ENCODE assay signal across 8 cellular contexts in the genomic region with DNA sequence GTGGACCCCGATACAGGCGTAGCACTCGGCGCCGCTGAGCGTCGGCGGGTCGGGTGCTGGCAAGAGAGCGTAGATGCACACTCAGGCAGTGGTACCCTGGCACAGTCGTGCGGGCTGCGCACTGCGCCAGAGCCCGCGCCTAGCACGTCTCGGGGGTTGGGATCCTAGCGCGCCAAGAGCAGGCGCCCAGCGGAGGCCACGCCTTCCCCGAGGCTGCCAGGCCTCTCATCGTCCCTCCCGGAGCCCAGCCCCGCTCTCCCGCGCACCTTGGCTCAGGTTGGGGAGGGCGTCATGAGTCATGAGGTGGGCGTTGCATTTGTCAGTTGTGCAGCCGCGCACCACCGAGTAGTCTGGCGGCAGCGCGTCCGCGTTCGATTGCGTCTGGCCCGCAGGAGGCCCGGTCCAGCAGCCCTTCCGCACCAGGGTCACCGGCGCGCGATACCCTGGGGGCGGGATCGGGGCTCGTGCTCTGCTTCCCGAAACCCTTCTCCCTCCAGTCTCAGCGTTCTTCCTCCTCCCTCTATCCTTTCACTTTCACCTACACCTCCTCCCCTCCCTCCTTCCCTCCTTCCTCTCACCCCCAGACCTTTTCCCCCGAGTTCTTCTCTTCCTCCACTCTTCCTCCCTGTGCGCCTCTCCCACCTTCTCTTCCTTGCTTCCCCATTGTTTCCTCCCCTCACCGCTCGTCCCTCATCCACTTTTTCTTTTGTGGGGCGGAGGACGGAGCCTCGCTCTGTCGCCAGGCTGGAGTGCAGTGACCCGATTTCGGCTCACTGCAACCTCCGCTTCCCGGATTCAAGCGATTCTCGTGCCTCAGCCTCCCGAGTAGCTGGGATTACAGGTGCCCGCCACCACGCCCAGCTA. TPM values are rescaled to one million over a fixed set of nuclear protein-coding genes. Genes with fewer than 3 reads are reported as not detected.
DNase-seq lines count a peak whose midpoint lies in the region; ATAC-seq and TF ChIP-seq lines count a peak whose summit lies in the region.

No MANE protein-coding gene starts in this region.

- ATAC-seq in memory B cell (ENCODE audit: low read depth): peak; percentile 53
- ATAC-seq in HG03342 (IDR thresholded peaks at IDR 0.05; ENCODE audit: unreplicated experiment): no peak
- ATAC-seq in HG02852 (IDR thresholded peaks at IDR 0.05; ENCODE audit: unreplicated experiment): no peak

- H3K27me3 Mint-ChIP-seq in memory B cell: peaks cover 36% of the 10 kb centered on the region

- peaks cover 2% of the 10 kb centered on the region; the same call in 1 of the 2 replicates for H3K27me3 ChIP-seq in MG63

- H3K9me3 ChIP-seq in MG63: no peaks in the 10 kb centered on the region

- peaks cover 13% of the 10 kb centered on the region for H3K4me1 Mint-ChIP-seq in memory B cell

- TF ChIP-seq CTCF in AG10803 (conservative IDR thresholded peaks at IDR 0.05; ENCODE audit: low read length) (no peak), choroid plexus epithelial cell (conservative IDR thresholded peaks at IDR 0.05; ENCODE audit: low read depth, low read length) (no peak)

- H3K27ac Mint-ChIP-seq in memory B cell: no peak overlapping the region

- H3K36me3 ChIP-seq in MG63: no peaks in the 10 kb centered on the region

- peak overlapping the region; percentile 79 for H3K4me3 Mint-ChIP-seq in memory B cell

- peaks cover 3% of the 10 kb centered on the region for H3K9me3 Mint-ChIP-seq in memory B cell

- DNase-seq in AG10803 (ENCODE audit: low read depth) (no peak), MG63 (peak; percentile 50), choroid plexus epithelial cell (ENCODE audit: low read depth) (no peak), memory B cell (ENCODE audit: low spot score in 2 of 2) (no peak)
- peak; percentile 80 to 83 for DNase-seq in activated CD4-positive, alpha-beta T cell treated with anti-CD3 and anti-CD28 coated beads for 4 hours
- peak; percentile 64 to 69 for DNase-seq in stimulated activated CD8-positive, alpha-beta memory T cell treated with anti-CD3 and anti-CD28 coated beads, Interleukin-15, amount 100 ng/mL, for 48 hours (ENCODE audit: low read depth in 2 of 2)

- H3K36me3 Mint-ChIP-seq in memory B cell: no peaks in the 10 kb centered on the region

- H3K4me3 ChIP-seq in AG10803 (ENCODE audit: low read length): peak overlapping the region; percentile 61
- peak overlapping the region; percentile 18 for H3K4me3 ChIP-seq in MG63
- peak overlapping the region; percentile 60 for H3K4me3 ChIP-seq in choroid plexus epithelial cell (ENCODE audit: low read depth, low read length)

RNA-seq across cellular contexts. Expression of a gene that starts 3.5 kb away (rescaled TPM):
- not detected in 2 replicates for total RNA-seq in MG63 (2014; rRNA removed; shearing (Covaris generic); ENCODE audit: low replicate concordance)

RNA-seq across cellular contexts. Expression of a gene that starts 18.0 kb away (rescaled TPM):
- total RNA-seq in MG63 (2014; rRNA removed; shearing (Covaris generic); ENCODE audit: low replicate concordance): 5.0 and 6.1 TPM in 2 replicates

RNA-seq across cellular contexts. Expression of a gene that starts 28.3 kb away (rescaled TPM):
- 5.4 and 9.0 TPM in 2 replicates for total RNA-seq in MG63 (2014; rRNA removed; shearing (Covaris generic); ENCODE audit: low replicate concordance)

RNA-seq across cellular contexts. Expression of a gene that starts 44.0 kb away (rescaled TPM):
- total RNA-seq in MG63 (2014; rRNA removed; shearing (Covaris generic); ENCODE audit: low replicate concordance): 40.8 and 58.6 TPM in 2 replicates

Comparison
In these comparisons a context has a peak if more than half of its experiments do, and no peak if none do; other contexts are left out.
1. DNase-seq: peak in MG63 (single experiment), activated CD4-positive, alpha-beta T cell treated with anti-CD3 and anti-CD28 coated beads for 4 hours (2 of 2) and stimulated activated CD8-positive, alpha-beta memory T cell treated with anti-CD3 and anti-CD28 coated beads, Interleukin-15, amount 100 ng/mL, for 48 hours (2 of 2); none in AG10803 (single experiment), choroid plexus epithelial cell (single experiment) and memory B cell (0 of 2).
2. Peak in every context shown above with its lines, with median percentiles within 50 percentile points of each other: H3K4me3 ChIP-seq.